ENCODE assay signal across 9 cellular contexts in the genomic region with DNA sequence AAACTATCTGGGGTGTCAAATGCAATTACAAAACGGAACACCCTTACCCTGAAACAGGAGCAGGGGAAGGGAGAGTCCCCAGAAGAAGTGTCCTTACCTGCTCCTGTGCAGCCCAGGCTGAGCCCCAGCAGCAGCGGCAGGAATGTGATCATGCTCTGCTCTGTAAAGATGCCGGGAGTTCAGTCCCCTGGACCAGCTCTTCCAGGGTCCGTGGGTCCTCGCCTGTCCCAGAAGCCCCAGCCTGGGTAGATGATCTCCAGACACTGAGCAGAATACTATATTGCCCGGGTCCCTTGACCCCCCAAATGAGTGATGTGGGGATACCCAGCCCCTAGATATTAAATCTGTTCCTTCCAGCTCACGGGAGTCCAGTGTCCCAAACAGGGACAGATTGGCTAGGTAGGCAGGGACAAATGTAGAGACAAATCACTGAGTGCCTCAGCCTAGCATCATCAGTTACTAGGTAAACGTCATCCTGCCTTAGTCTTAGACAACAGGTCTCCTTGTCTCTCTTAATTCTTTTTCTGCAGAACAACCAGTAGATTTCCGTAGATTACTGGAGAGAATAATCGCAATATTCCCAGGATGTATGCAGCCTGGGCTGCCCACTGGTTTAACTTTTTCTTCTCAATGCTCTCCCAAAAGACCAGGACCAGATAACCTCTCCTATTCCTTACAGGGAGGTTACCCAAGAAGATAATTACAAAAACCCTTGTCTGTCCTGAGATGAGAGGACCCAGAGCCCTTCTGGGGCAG. TPM values are rescaled to one million over a fixed set of nuclear protein-coding genes. Genes with fewer than 3 reads are reported as not detected.
DNase-seq lines count a peak whose midpoint lies in the region; ATAC-seq, FAIRE-seq and TF ChIP-seq lines count a peak whose summit lies in the region.
"Had no signal": no experiment of that assay in that cellular context is flagged by ENCODE, and none has a peak within 500 bp of the region (broad histone marks: within the 10 kb centered on the region; RNA-seq: fewer than 3 reads in every experiment).

A gene (minus strand): TSS at position 373 of the 756 bp plus-strand sequence. CDS start 221 bp downstream, at position 152.

- H3K14ac ChIP-seq in mesenchymal stem cell (ENCODE audit: low read length in 2 of 2): no peak within 1 kb of the TSS

- CTCF ChIA-PET in activated CD4-positive, alpha-beta memory T cell treated with anti-CD3 and anti-CD28 coated beads for 36 hours (lab: Charles Lee): interaction anchor here (0.9 to 13.1 kb wide), 13 partner anchors 8 to 308 kb away, joined by 3 to 384 read pairs (median 9); a partner anchor contains a TSS
- CTCF ChIA-PET in endothelial cell of umbilical vein (lab: Charles Lee): interaction anchor here (0.6 to 5.7 kb wide), 8 partner anchors 8 to 410 kb away, joined by 3 to 53 read pairs (median 4); a partner anchor contains a TSS

- DNase-seq in AML-193 (lab: John Stamatoyannopoulos, UW) (peak; percentile 62 to 73), NCI-H2227 (lab: John Stamatoyannopoulos, UW; ENCODE audit: unreplicated experiment) (peak; percentile 81), endothelial cell of umbilical vein (ENCODE audit: low read depth, low spot score) (peak; percentile 88), mesenchymal stem cell (peak; percentile 82), testis (peak; percentile 65)
- peak; percentile 52 for DNase-seq in activated CD4-positive, alpha-beta memory T cell treated with anti-CD3 and anti-CD28 coated beads for 36 hours

- no peak within 1 kb of the TSS for H2AK5ac ChIP-seq in mesenchymal stem cell (ENCODE audit: low read length, severe bottlenecking)

- H3K79me1 ChIP-seq in mesenchymal stem cell (replicated peaks; ENCODE audit: low read length, poor library complexity, severe bottlenecking): no peaks in the 10 kb centered on the region

- H3K9me3 ChIP-seq in endothelial cell of umbilical vein (replicated peaks; ENCODE audit: control insufficient read depth, insufficient read depth, low read length): no peaks in the 10 kb centered on the region
- H3K9me3 ChIP-seq in mesenchymal stem cell (ENCODE audit: control insufficient read depth, low read length): no peaks in the 10 kb centered on the region
- H3K9me3 ChIP-seq in testis: no peaks in the 10 kb centered on the region

- H3K4me3 ChIP-seq in endothelial cell of umbilical vein (replicated peaks in 1 of 3; ENCODE audit: insufficient read depth in 1 of 3, low read depth in 1 of 3, low read length in 3 of 3) (no peak within 1 kb of the TSS), mesenchymal stem cell (ENCODE audit: insufficient read depth in 1 of 2, low read depth in 1 of 2, low read length in 2 of 2) (peak within 1 kb of the TSS in 1 of 2 experiments; percentile 78), testis (peak within 1 kb of the TSS; percentile 15 to 23)
- H3K4me3 ChIP-seq: SK-N-MC had no signal

- no peaks in the 10 kb centered on the region for H3K9me1 ChIP-seq in endothelial cell of umbilical vein (replicated peaks; ENCODE audit: control insufficient read depth, extremely low read depth, insufficient read depth, low read length)

- H3K4me2 ChIP-seq in endothelial cell of umbilical vein (ENCODE audit: insufficient read depth, low read length): no peak within 1 kb of the TSS
- peak within 1 kb of the TSS; percentile 89 for H3K4me2 ChIP-seq in mesenchymal stem cell (ENCODE audit: low read length, poor library complexity, severe bottlenecking)

- no TSS peak for BruUV-seq in endothelial cell of umbilical vein (replicated peaks; lab: Mats Ljungman, UMichigan)

- H2BK120ac ChIP-seq in mesenchymal stem cell (ENCODE audit: low read depth, low read length): no peak within 1 kb of the TSS

- H3K27ac ChIP-seq in endothelial cell of umbilical vein (ENCODE audit: insufficient read depth, low read depth, low read length) (no peak within 1 kb of the TSS), mesenchymal stem cell (ENCODE audit: low read length, poor library complexity, severe bottlenecking) (peak within 1 kb of the TSS; percentile 55), testis (peak within 1 kb of the TSS; percentile 9 to 70)
- H3K27ac ChIP-seq: SK-N-MC had no signal

- H3K4me3 Mint-ChIP-seq in activated CD4-positive, alpha-beta memory T cell treated with anti-CD3 and anti-CD28 coated beads for 36 hours: peak within 1 kb of the TSS; percentile 77

- no peak within 1 kb of the TSS for H3K23ac ChIP-seq in mesenchymal stem cell (ENCODE audit: low read length in 2 of 2)

- H2BK5ac ChIP-seq in mesenchymal stem cell (ENCODE audit: low read depth, low read length, poor library complexity, severe bottlenecking): no peak within 1 kb of the TSS

- H3K4ac ChIP-seq in mesenchymal stem cell (ENCODE audit: low read depth in 1 of 2, low read length in 2 of 2): no peak within 1 kb of the TSS

- intact Hi-C loops in activated CD4-positive, alpha-beta memory T cell treated with anti-CD3 and anti-CD28 coated beads for 36 hours (cut with micrococcal nuclease): loop anchor here (1.0 to 5.0 kb wide), 4 partner anchors 12 to 49 kb away; a partner anchor contains a TSS
- intact Hi-C loops in endothelial cell of umbilical vein (cut with micrococcal nuclease) (loop anchor here (2.0 kb wide), 1 partner anchor 26 kb away; no protein-coding TSS in a partner anchor), testis (cut with DNase I; ENCODE audit: low total_unique reads) (no loop called here)

- H2BK15ac ChIP-seq in mesenchymal stem cell (ENCODE audit: low read depth, poor library complexity, severe bottlenecking): no peak within 1 kb of the TSS

- H3K79me2 ChIP-seq in endothelial cell of umbilical vein (ENCODE audit: control insufficient read depth, insufficient read depth, low read length): no peaks in the 10 kb centered on the region

- peaks cover 3% of the 10 kb centered on the region for H3K9me3 Mint-ChIP-seq in activated CD4-positive, alpha-beta memory T cell treated with anti-CD3 and anti-CD28 coated beads for 36 hours

- H3K4me1 Mint-ChIP-seq in activated CD4-positive, alpha-beta memory T cell treated with anti-CD3 and anti-CD28 coated beads for 36 hours (ENCODE audit: low read depth): peaks cover 59% of the 10 kb centered on the region

- 56% methylated on average over 9 of the region's 10 CpGs for WGBS in mesenchymal stem cell
- WGBS in testis, 2 donors: 26 to 53% methylated on average over 6 to 9 of the region's 10 CpGs

- dilution Hi-C loops in endothelial cell of umbilical vein (cut with MboI; ENCODE audit: extremely low pct_ligation_motif_present, low sequenced_read_pairs): no loop called here

- peak within 1 kb of the TSS; percentile 87 for H3K27ac Mint-ChIP-seq in activated CD4-positive, alpha-beta memory T cell treated with anti-CD3 and anti-CD28 coated beads for 36 hours

- H3K9ac ChIP-seq in endothelial cell of umbilical vein (replicated peaks; ENCODE audit: extremely low read depth, insufficient read depth, low read length) (no peak within 1 kb of the TSS), mesenchymal stem cell (ENCODE audit: low read length) (peak within 1 kb of the TSS; percentile 75)

- H2AFZ ChIP-seq in endothelial cell of umbilical vein (ENCODE audit: low read depth, low read length) (peak within 1 kb of the TSS; percentile 15), mesenchymal stem cell (ENCODE audit: low read depth, low read length) (no peak within 1 kb of the TSS)

- H3K27me3 ChIP-seq in endothelial cell of umbilical vein (ENCODE audit: control insufficient read depth in 2 of 2, insufficient read depth in 2 of 2, low read length in 2 of 2) (peaks cover 34 to 58% of the 10 kb centered on the region in 2 experiments), mesenchymal stem cell (ENCODE audit: control insufficient read depth in 1 of 2, insufficient read depth in 1 of 2, low read length in 2 of 2) (peaks cover 0 to 14% of the 10 kb centered on the region in 2 experiments), testis (no peaks in the 10 kb centered on the region)

- peaks cover 7% of the 10 kb centered on the region for H3K4me1 ChIP-seq in endothelial cell of umbilical vein (ENCODE audit: control insufficient read depth, extremely low read depth, insufficient read depth, low read length)
- peaks cover 6% of the 10 kb centered on the region for H3K4me1 ChIP-seq in mesenchymal stem cell (ENCODE audit: control insufficient read depth, insufficient read depth, low read depth, low read length)
- peaks cover 3% of the 10 kb centered on the region for H3K4me1 ChIP-seq in testis

- no peak within 1 kb of the TSS for H2BK12ac ChIP-seq in mesenchymal stem cell (ENCODE audit: low read length in 2 of 2)

- H4K20me1 ChIP-seq in endothelial cell of umbilical vein (replicated peaks; ENCODE audit: control insufficient read depth, extremely low read depth, insufficient read depth, low read length): no peaks in the 10 kb centered on the region

- H3K36me3 ChIP-seq in endothelial cell of umbilical vein (ENCODE audit: control insufficient read depth in 2 of 2, extremely low read depth in 1 of 2, insufficient read depth in 2 of 2, low read length in 2 of 2) (no peaks in the 10 kb centered on the region), mesenchymal stem cell (ENCODE audit: control insufficient read depth in 1 of 2, insufficient read depth in 2 of 2, low read depth in 1 of 2, low read length in 2 of 2) (peaks cover 0 to 4% of the 10 kb centered on the region in 2 experiments), testis (ENCODE audit: low read depth, missing control alignments) (no peaks in the 10 kb centered on the region)

- no peak within 1 kb of the TSS for H4K91ac ChIP-seq in mesenchymal stem cell (ENCODE audit: low read length)

- POLR2A ChIA-PET in activated CD4-positive, alpha-beta memory T cell treated with anti-CD3 and anti-CD28 coated beads for 36 hours (lab: Charles Lee): interaction anchor here (0.6 to 5.4 kb wide), 6 partner anchors 13 to 46 kb away, joined by 3 to 59 read pairs (median 6); a partner anchor contains a TSS
- POLR2A ChIA-PET in endothelial cell of umbilical vein (lab: Charles Lee): interaction anchor here (0.6 to 3.1 kb wide), 2 partner anchors 32 to 40 kb away, joined by 9 to 29 read pairs; no protein-coding TSS in a partner anchor

- no peaks in the 10 kb centered on the region for H3K27me3 Mint-ChIP-seq in activated CD4-positive, alpha-beta memory T cell treated with anti-CD3 and anti-CD28 coated beads for 36 hours

- no peak within 1 kb of the TSS for H3K18ac ChIP-seq in mesenchymal stem cell (ENCODE audit: low read depth in 1 of 2, low read length in 2 of 2)

- no peak within 1 kb of the TSS for H4K8ac ChIP-seq in mesenchymal stem cell (ENCODE audit: low read length)

- peak; percentile 93 for FAIRE-seq in endothelial cell of umbilical vein (lab: Jason Lieb, UNC)

- TF ChIP-seq CTCF in endothelial cell of umbilical vein (IDR thresholded peaks at IDR 0.05; ENCODE audit: extremely low read depth in 1 of 2, insufficient read depth in 1 of 2, low read depth in 1 of 2, low read length in 2 of 2) (no peak), testis (IDR thresholded peaks at IDR 0.05) (no peak)

- H3K36me3 Mint-ChIP-seq in activated CD4-positive, alpha-beta memory T cell treated with anti-CD3 and anti-CD28 coated beads for 36 hours: no peaks in the 10 kb centered on the region

- ATAC-seq in GM18511 (IDR thresholded peaks at IDR 0.05; ENCODE audit: unreplicated experiment) (peak; percentile 64), HG02884 (IDR thresholded peaks at IDR 0.05; ENCODE audit: unreplicated experiment) (peak; percentile 75)

- TF ChIP-seq POLR2A in endothelial cell of umbilical vein (IDR thresholded peaks at IDR 0.05; ENCODE audit: low read depth, low read length): no peak
- TF ChIP-seq POLR2A in testis (IDR thresholded peaks at IDR 0.05): no peak

RNA-seq across cellular contexts. Expression of the gene that starts here (rescaled TPM):
- total RNA-seq in activated CD4-positive, alpha-beta memory T cell treated with anti-CD3 and anti-CD28 coated beads for 36 hours: 1 to 10 TPM; 1.6 to 1.9 TPM
- total RNA-seq in endothelial cell of umbilical vein (0.39 TPM in 1 of 2 replicates, not detected in the other), testis (1 to 10 TPM; 4.9 to 6.0 TPM)
- polyA plus RNA-seq in endothelial cell of umbilical vein (0.75 and 1.1 TPM in 2 replicates), testis (ENCODE audit: insufficient read depth, low read depth, low replicate concordance) (46.1 TPM)
- 0.71 and 0.87 TPM in 2 replicates for polyA plus RNA-seq in endothelial cell of umbilical vein (2011; cell fraction: cytosol; rRNA removed)
- polyA plus RNA-seq in endothelial cell of umbilical vein (2011; cell fraction: nucleus; rRNA removed): 1.2 and 1.3 TPM in 2 replicates
- 0.16 and 0.27 TPM in 2 replicates for polyA plus RNA-seq in endothelial cell of umbilical vein (2012)
- 0.34 and 0.45 TPM in 2 replicates for polyA minus RNA-seq in endothelial cell of umbilical vein
- not detected for polyA minus RNA-seq in endothelial cell of umbilical vein (2011; cell fraction: cytosol; rRNA and poly(A)+ RNA removed)
- 0.72 TPM in 1 of 2 replicates, not detected in the other for polyA minus RNA-seq in endothelial cell of umbilical vein (2011; cell fraction: nucleus; rRNA and poly(A)+ RNA removed)
- 1.5 TPM for polyA plus RNA-seq in mesenchymal stem cell (2013, experiment 1 of 2)
- 1.7 TPM for polyA plus RNA-seq in mesenchymal stem cell (2013, experiment 2 of 2)

Comparison
In these comparisons a context has a peak if more than half of its experiments do, and no peak if none do; other contexts are left out.
1. RNA of the gene that starts here (polyA plus RNA-seq): 46.1 TPM in testis (single experiment); 0.16 to 1.3 TPM in endothelial cell of umbilical vein; every median in the first group is over 10 times any median in the second.
2. H3K4me3 ChIP-seq: peak in testis (2 of 2); none in endothelial cell of umbilical vein (0 of 3).
3. Peak in every context shown above with its lines, with median percentiles within 50 percentile points of each other: DNase-seq.